In the genomic region with DNA sequence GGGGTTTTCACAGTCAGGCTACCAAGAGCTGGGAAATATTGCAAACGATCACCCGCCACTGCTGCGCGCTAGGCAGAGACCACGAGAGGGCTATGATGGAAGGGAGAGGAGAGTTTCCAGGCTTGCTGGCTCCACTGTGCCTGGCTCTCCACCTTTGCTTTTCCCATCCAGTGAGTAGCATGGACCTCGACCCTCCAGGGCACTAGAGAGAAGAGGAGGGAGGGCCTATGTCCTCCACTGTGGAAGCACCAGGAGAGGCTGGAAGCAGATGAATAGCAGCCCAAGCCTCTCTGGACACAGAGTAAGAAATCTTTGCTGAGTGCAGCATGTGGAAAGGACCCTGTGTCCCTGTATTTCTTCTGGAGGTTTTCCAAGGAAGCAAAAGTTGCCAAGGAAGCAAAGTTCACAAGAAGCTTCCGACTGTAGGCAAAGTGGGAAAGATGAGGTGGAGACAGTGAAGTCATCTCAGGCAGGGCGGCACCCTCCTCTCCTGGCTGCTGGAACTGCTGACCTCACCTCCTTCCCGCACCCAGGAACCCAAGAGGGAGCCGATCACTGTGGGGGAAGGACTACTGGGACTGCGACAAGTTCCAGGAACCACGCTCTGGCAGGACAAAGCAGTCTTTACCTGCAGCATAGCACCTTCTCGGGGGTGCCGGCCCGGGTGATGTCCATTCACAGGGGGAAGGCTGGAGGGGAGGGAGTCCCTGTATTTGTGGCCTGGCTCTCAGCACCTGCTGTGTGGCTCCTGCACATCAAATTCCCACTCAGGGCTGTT, we compare ENCODE assay signal across 15 cellular contexts.
DNase-seq lines count a peak whose midpoint lies in the region; ATAC-seq and TF ChIP-seq lines count a peak whose summit lies in the region.
"Had no signal": no experiment of that assay in that cellular context is flagged by ENCODE, and none has a peak within 500 bp of the region (broad histone marks: within the 10 kb centered on the region; RNA-seq: fewer than 3 reads in every experiment).

No MANE protein-coding gene starts in this region.

- no peaks in the 10 kb centered on the region for H4K20me1 ChIP-seq in osteoblast (ENCODE audit: insufficient read depth, low read length)
- H4K20me1 ChIP-seq: BLaER1 treated with 17β-estradiol and CSF1 and Interleukin-3, amounts not matched to agents 10 nM and 100 nM had no signal

- H3K27me3 ChIP-seq in ascending aorta, result no peaks in the 10 kb centered on the region
- no peaks in the 10 kb centered on the region for H3K27me3 ChIP-seq in heart right ventricle
- H3K27me3 ChIP-seq in osteoblast (ENCODE audit: insufficient read depth, low read length), result no peaks in the 10 kb centered on the region
- H3K27me3 ChIP-seq: BLaER1 treated with 17β-estradiol and CSF1 and Interleukin-3, amounts not matched to agents 10 nM and 100 nM had no signal

- H3K4me1 Mint-ChIP-seq in nephron progenitor cell, result peaks cover 29% of the 10 kb centered on the region
- H3K4me1 Mint-ChIP-seq: activated CD4-positive, alpha-beta T cell treated with anti-CD3 and anti-CD28 coated beads for 36 hours had no signal

- peaks cover 4% of the 10 kb centered on the region for H3K27me3 Mint-ChIP-seq in nephron progenitor cell (ENCODE audit: low read depth, poor library complexity)

- DNase-seq in ELR (ENCODE audit: low read depth) (peak; percentile 74), ascending aorta (ENCODE audit: low spot score in 2 of 2) (no peak), heart right ventricle (no peak), osteoblast (ENCODE audit: insufficient read length, low spot score, missing footprints) (peak; percentile 25), nephron progenitor cell (no peak), GDM1 (lab: John Stamatoyannopoulos, UW) (no peak)
- DNase-seq in activated CD4-positive, alpha-beta T cell treated with anti-CD3 and anti-CD28 coated beads for 1 hour, result no peak
- DNase-seq: activated CD4-positive, alpha-beta T cell treated with anti-CD3 and anti-CD28 coated beads for 36 hours; activated naive CD4-positive, alpha-beta T cell treated with anti-CD3 and anti-CD28 coated beads for 36 hours; NCI-H1105 treated with DMSO at 0.1 percent for 48 hours; RPMI8226; stimulated activated CD4-positive, alpha-beta T cell treated with anti-CD3 and anti-CD28 coated beads, Interleukin-4, amount 100 ng/mL, for 1 hour had no signal

- peaks cover 0 to 9% of the 10 kb centered on the region in 2 donors for H3K4me1 ChIP-seq in ascending aorta
- H3K4me1 ChIP-seq in heart right ventricle, result peaks cover 0 to 20% (median 15%) of the 10 kb centered on the region in 9 donors
- H3K4me1 ChIP-seq in osteoblast (ENCODE audit: insufficient read depth, low read length), result peaks cover 14% of the 10 kb centered on the region

- no peak overlapping the region for H3K4me3 Mint-ChIP-seq in nephron progenitor cell
- H3K4me3 Mint-ChIP-seq: activated CD4-positive, alpha-beta T cell treated with anti-CD3 and anti-CD28 coated beads for 36 hours; activated naive CD4-positive, alpha-beta T cell treated with anti-CD3 and anti-CD28 coated beads for 36 hours had no signal

- no peak overlapping the region for H3K27ac Mint-ChIP-seq in nephron progenitor cell
- H3K27ac Mint-ChIP-seq: activated CD4-positive, alpha-beta T cell treated with anti-CD3 and anti-CD28 coated beads for 36 hours; activated naive CD4-positive, alpha-beta T cell treated with anti-CD3 and anti-CD28 coated beads for 36 hours had no signal

- H3K79me2 ChIP-seq in osteoblast (ENCODE audit: insufficient read depth, low read length), result no peaks in the 10 kb centered on the region

- H3K36me3 ChIP-seq in ascending aorta (no peaks in the 10 kb centered on the region), heart right ventricle (no peaks in the 10 kb centered on the region), osteoblast (ENCODE audit: insufficient read depth, low read length) (no peaks in the 10 kb centered on the region)
- H3K36me3 ChIP-seq: BLaER1 treated with 17β-estradiol and CSF1 and Interleukin-3, amounts not matched to agents 10 nM and 100 nM had no signal

- H3K27ac ChIP-seq in ascending aorta (peak overlapping the region; percentile 2 to 6), heart right ventricle (peak overlapping the region in 7 of 10 donors; percentile 26 to 69 (median 38)), osteoblast (ENCODE audit: low read depth, low read length) (peak overlapping the region; percentile 3)
- H3K27ac ChIP-seq: BLaER1 treated with 17β-estradiol and CSF1 and Interleukin-3, amounts not matched to agents 10 nM and 100 nM; epithelial cell of prostate had no signal

- peak overlapping the region; percentile 51 for H3K4me2 ChIP-seq in osteoblast (ENCODE audit: insufficient read depth, low read length)
- H3K4me2 ChIP-seq: BLaER1 treated with 17β-estradiol and CSF1 and Interleukin-3, amounts not matched to agents 10 nM and 100 nM had no signal

- H3K36me3 Mint-ChIP-seq in nephron progenitor cell (ENCODE audit: low read depth), result no peaks in the 10 kb centered on the region

- ATAC-seq in heart right ventricle (peak; percentile 35 to 83 (median 68)), HG02588 (IDR thresholded peaks at IDR 0.05; ENCODE audit: unreplicated experiment) (no peak)
- ATAC-seq: activated CD4-positive, alpha-beta T cell treated with anti-CD3 and anti-CD28 coated beads for 36 hours had no signal

- H3K4me3 ChIP-seq in ascending aorta (no peak overlapping the region), heart right ventricle (no peak overlapping the region), osteoblast (ENCODE audit: insufficient read depth, low read length) (no peak overlapping the region)
- H3K4me3 ChIP-seq: BLaER1 treated with 17β-estradiol and CSF1 and Interleukin-3, amounts not matched to agents 10 nM and 100 nM had no signal

- H3K9me3 Mint-ChIP-seq in nephron progenitor cell, result no peaks in the 10 kb centered on the region
- H3K9me3 Mint-ChIP-seq: activated naive CD4-positive, alpha-beta T cell treated with anti-CD3 and anti-CD28 coated beads for 36 hours had no signal

- WGBS in heart right ventricle, 2 donors, result 53 to 72% methylated on average over 15 of the region's 15 CpGs

- peak overlapping the region; percentile 5 for H2AFZ ChIP-seq in osteoblast (ENCODE audit: low read length)

- H3K9me3 ChIP-seq in ascending aorta (no peaks in the 10 kb centered on the region), heart right ventricle (no peaks in the 10 kb centered on the region), osteoblast (ENCODE audit: low read depth, low read length) (no peaks in the 10 kb centered on the region)
- H3K9me3 ChIP-seq: BLaER1 treated with 17β-estradiol and CSF1 and Interleukin-3, amounts not matched to agents 10 nM and 100 nM had no signal

- no peak for TF ChIP-seq CTCF in ascending aorta (IDR thresholded peaks at IDR 0.05)
- no peak for TF ChIP-seq CTCF in heart right ventricle (IDR thresholded peaks at IDR 0.05)
- no peak for TF ChIP-seq CTCF in osteoblast (IDR thresholded peaks at IDR 0.05; ENCODE audit: extremely low read depth, low read depth, low read length)
- TF ChIP-seq CTCF in nephron progenitor cell (IDR thresholded peaks at IDR 0.05), result no peak

- intact Hi-C loops in ascending aorta (cut with DNase I), result no loop called here
- intact Hi-C loops in heart right ventricle (cut with DNase I), result no loop called here

Comparison
In these comparisons a context has a peak if more than half of its experiments do, and no peak if none do; other contexts are left out.
1. DNase-seq: peak in ELR (single experiment) and osteoblast (single experiment); none in ascending aorta (0 of 2), heart right ventricle (0 of 2), nephron progenitor cell (single experiment), activated CD4-positive, alpha-beta T cell treated with anti-CD3 and anti-CD28 coated beads for 1 hour (single experiment) and GDM1 (single experiment).
2. Peak in every context shown above with its lines, with median percentiles within 50 percentile points of each other: H3K27ac ChIP-seq.